ENCODE assay signal across 15 cellular contexts in genomic region chr15:85462029-85462428, GRCh38.
"Had no signal": no experiment of that assay in that cellular context is flagged by ENCODE, and none has a peak within 500 bp of the region (broad histone marks: within the 10 kb centered on the region; RNA-seq: fewer than 3 reads in every experiment).

No MANE protein-coding gene starts in this region.

- H3K4me3 ChIP-seq: ascending aorta, lower lobe of right lung had no signal

- ATAC-seq: lower lobe of right lung had no signal

- H3K27ac Mint-ChIP-seq: activated CD4-positive, alpha-beta T cell treated with anti-CD3 and anti-CD28 coated beads, Interleukin-2, amount 10 ng/mL, durations not matched to agents 24 days and 14 days; immature natural killer cell; type B pancreatic cell had no signal

- H3K27me3 ChIP-seq: ascending aorta, neutrophil had no signal

- H3K27ac ChIP-seq: ascending aorta, epithelial cell of prostate, lower lobe of right lung, neutrophil, parathyroid adenoma had no signal

- H3K36me3 Mint-ChIP-seq: immature natural killer cell had no signal

- H3K36me3 ChIP-seq: ascending aorta, lower lobe of right lung, neutrophil had no signal

- H3K4me1 ChIP-seq: parathyroid adenoma had no signal

- H2AFZ ChIP-seq: parathyroid adenoma had no signal

- H3K9ac ChIP-seq: parathyroid adenoma had no signal

- H3K4me3 Mint-ChIP-seq: activated B cell treated with CpG ODN at 0.5 μM for 24 hours; activated CD4-positive, alpha-beta T cell treated with anti-CD3 and anti-CD28 coated beads, Interleukin-2, amount 10 ng/mL, durations not matched to agents 24 days and 14 days; immature natural killer cell; stimulated activated naive CD8-positive, alpha-beta T cell treated with anti-CD3 and anti-CD28 coated beads, Interleukin-15, Interleukin-2, amounts not matched to agents 100 ng/mL and 50 ng/mL, for 24 hours; type B pancreatic cell had no signal

- H3K27me3 Mint-ChIP-seq: activated B cell treated with CpG ODN at 0.5 μM for 24 hours; activated CD4-positive, alpha-beta T cell treated with anti-CD3 and anti-CD28 coated beads, Interleukin-2, amount 10 ng/mL, durations not matched to agents 24 days and 14 days; stimulated activated naive CD8-positive, alpha-beta T cell treated with anti-CD3 and anti-CD28 coated beads, Interleukin-15, Interleukin-2, amounts not matched to agents 100 ng/mL and 50 ng/mL, for 24 hours; type B pancreatic cell had no signal

- H3K9me3 ChIP-seq: ascending aorta, lower lobe of right lung, neutrophil had no signal

- H3K9me3 Mint-ChIP-seq: activated B cell treated with CpG ODN at 0.5 μM for 24 hours; activated CD4-positive, alpha-beta T cell treated with anti-CD3 and anti-CD28 coated beads, Interleukin-2, amount 10 ng/mL, durations not matched to agents 24 days and 14 days; immature natural killer cell had no signal

- DNase-seq: activated B cell treated with CpG ODN at 0.5 μM for 24 hours; activated CD4-positive, alpha-beta T cell treated with anti-CD3 and anti-CD28 coated beads, Interleukin-2, amount 10 ng/mL, durations not matched to agents 24 days and 14 days; activated CD8-positive, alpha-beta memory T cell treated with anti-CD3 and anti-CD28 coated beads for 24 hours; dermis blood vessel endothelial cell; head of caudate nucleus; immature natural killer cell; lower lobe of right lung; midbrain; stimulated activated CD4-positive, alpha-beta T cell treated with anti-CD3 and anti-CD28 coated beads, Interleukin-4, amount 100 ng/mL, for 1 hour had no signal
